ENCODE assay signal across 8 cellular contexts in genomic region chr13:49997935-49998334, GRCh38. TPM values are rescaled to one million over a fixed set of nuclear protein-coding genes. Genes with fewer than 3 reads are reported as not detected.
DNase-seq lines count a peak whose midpoint lies in the region; ATAC-seq, FAIRE-seq and TF ChIP-seq lines count a peak whose summit lies in the region.

No MANE protein-coding gene starts in this region.

- peaks cover 52% of the 10 kb centered on the region for H3K36me3 ChIP-seq in iPS-20b (ENCODE audit: insufficient read depth, low read depth, low read length)
- peaks cover 2 to 7% of the 10 kb centered on the region in 2 donors for H3K36me3 ChIP-seq in stomach smooth muscle (ENCODE audit: control insufficient read depth in 2 of 2, insufficient read depth in 2 of 2, low read length in 2 of 2)

- POLR2A ChIA-PET in activated CD4-positive, alpha-beta memory T cell treated with anti-CD3 and anti-CD28 coated beads, Interleukin-2, amount 10 ng/mL, durations not matched to agents 7 days and 5 days (lab: Charles Lee), result interaction anchor here (0.6 to 3.8 kb wide), 37 partner anchors 8 to 1071 kb away, joined by 3 to 136 read pairs (median 4); partner anchors contain the start of genes KCNRG, RNASEH2B and SPRYD7

- CTCF ChIA-PET in activated CD4-positive, alpha-beta memory T cell treated with anti-CD3 and anti-CD28 coated beads, Interleukin-2, amount 10 ng/mL, durations not matched to agents 7 days and 5 days (lab: Charles Lee), result interaction anchor here (0.7 to 3.5 kb wide), 37 partner anchors 9 to 1074 kb away, joined by 3 to 65 read pairs (median 4); partner anchors contain the start of genes CAB39L, SETDB2 and SPRYD7

- peaks cover 31% of the 10 kb centered on the region for H3K36me3 Mint-ChIP-seq in T-helper 2 cell treated with Interferon-gamma antibody and Interleukin-4, amounts not matched to agents 5 μg/mL and 100 μg/mL, for 36 hours (ENCODE audit: low read depth)
- H3K36me3 Mint-ChIP-seq in activated CD4-positive, alpha-beta memory T cell treated with anti-CD3 and anti-CD28 coated beads, Interleukin-2, amount 10 ng/mL, durations not matched to agents 7 days and 5 days (ENCODE audit: low read depth), result peaks cover 35% of the 10 kb centered on the region

- H3K4me3 ChIP-seq in iPS-20b (ENCODE audit: low read length), result peak overlapping the region; percentile 100
- peak overlapping the region; percentile 78 to 89 for H3K4me3 ChIP-seq in stomach smooth muscle (ENCODE audit: low read length in 2 of 2)

- no peak for ATAC-seq in left lobe of liver

- H3K4me1 ChIP-seq in iPS-20b (ENCODE audit: insufficient read depth, low read length) (peaks cover 25% of the 10 kb centered on the region; the same call in 1 of the 2 replicates), stomach smooth muscle (ENCODE audit: control insufficient read depth, insufficient read depth, low read length) (peaks cover 9% of the 10 kb centered on the region)

- H3K27ac ChIP-seq in iPS-20b (ENCODE audit: low read length), result peak overlapping the region; percentile 92
- H3K27ac ChIP-seq in stomach smooth muscle (ENCODE audit: low read length), result peak overlapping the region; percentile 96

- no peaks in the 10 kb centered on the region for H3K27me3 Mint-ChIP-seq in T-helper 2 cell treated with Interferon-gamma antibody and Interleukin-4, amounts not matched to agents 5 μg/mL and 100 μg/mL, for 36 hours (ENCODE audit: low read depth)
- H3K27me3 Mint-ChIP-seq in activated CD4-positive, alpha-beta memory T cell treated with anti-CD3 and anti-CD28 coated beads, Interleukin-2, amount 10 ng/mL, durations not matched to agents 7 days and 5 days, result no peaks in the 10 kb centered on the region

- no peak for TF ChIP-seq POLR2A in GM12891 (IDR thresholded peaks at IDR 0.05; ENCODE audit: low read depth, low read length)

- peak overlapping the region; percentile 84 for H3K4me3 Mint-ChIP-seq in T-helper 2 cell treated with Interferon-gamma antibody and Interleukin-4, amounts not matched to agents 5 μg/mL and 100 μg/mL, for 36 hours
- peak overlapping the region; percentile 75 for H3K4me3 Mint-ChIP-seq in activated CD4-positive, alpha-beta memory T cell treated with anti-CD3 and anti-CD28 coated beads, Interleukin-2, amount 10 ng/mL, durations not matched to agents 7 days and 5 days

- FAIRE-seq in GM12891 (lab: Jason Lieb, UNC), result no peak

- no peak for DNase-seq in T-helper 2 cell treated with Interferon-gamma antibody and Interleukin-4, amounts not matched to agents 5 μg/mL and 100 μg/mL, for 36 hours (ENCODE audit: low spot score)
- DNase-seq in T-helper 2 cell (no peak), GM12891 (ENCODE audit: insufficient read length, low spot score) (no peak), left lobe of liver (ENCODE audit: low spot score) (no peak)
- no peak for DNase-seq in activated CD4-positive, alpha-beta memory T cell treated with anti-CD3 and anti-CD28 coated beads, Interleukin-2, amount 10 ng/mL, durations not matched to agents 7 days and 5 days
- no peak for DNase-seq in stimulated activated CD4-positive, alpha-beta T cell treated with anti-CD3 and anti-CD28 coated beads, Interleukin-1b, Interleukin-23, amount 100 ng/mL, for 48 hours

- H3K4me1 Mint-ChIP-seq in T-helper 2 cell treated with Interferon-gamma antibody and Interleukin-4, amounts not matched to agents 5 μg/mL and 100 μg/mL, for 36 hours (ENCODE audit: low read depth), result peaks cover 28% of the 10 kb centered on the region
- H3K4me1 Mint-ChIP-seq in activated CD4-positive, alpha-beta memory T cell treated with anti-CD3 and anti-CD28 coated beads, Interleukin-2, amount 10 ng/mL, durations not matched to agents 7 days and 5 days, result peaks cover 37% of the 10 kb centered on the region

- H3K27ac Mint-ChIP-seq in T-helper 2 cell treated with Interferon-gamma antibody and Interleukin-4, amounts not matched to agents 5 μg/mL and 100 μg/mL, for 36 hours, result peak overlapping the region; percentile 82
- H3K27ac Mint-ChIP-seq in activated CD4-positive, alpha-beta memory T cell treated with anti-CD3 and anti-CD28 coated beads, Interleukin-2, amount 10 ng/mL, durations not matched to agents 7 days and 5 days, result peak overlapping the region; percentile 85

- H3K9ac ChIP-seq in iPS-20b (ENCODE audit: low read depth, low read length) (peak overlapping the region; percentile 99), stomach smooth muscle (ENCODE audit: low read length in 2 of 2) (peak overlapping the region; percentile 89 to 95)

- H3K27me3 ChIP-seq in iPS-20b (ENCODE audit: insufficient read depth, low read length) (peaks cover 7% of the 10 kb centered on the region; the same call in 1 of the 2 replicates), stomach smooth muscle (ENCODE audit: control insufficient read depth in 1 of 2, insufficient read depth in 2 of 2, low read length in 2 of 2) (no peaks in the 10 kb centered on the region)

- no peaks in the 10 kb centered on the region for H3K9me3 ChIP-seq in iPS-20b (ENCODE audit: insufficient read depth, low read depth, low read length)
- no peaks in the 10 kb centered on the region for H3K9me3 ChIP-seq in stomach smooth muscle (ENCODE audit: control insufficient read depth in 2 of 2, low read length in 2 of 2)

- H3K9me3 Mint-ChIP-seq in T-helper 2 cell treated with Interferon-gamma antibody and Interleukin-4, amounts not matched to agents 5 μg/mL and 100 μg/mL, for 36 hours, result no peaks in the 10 kb centered on the region
- no peaks in the 10 kb centered on the region for H3K9me3 Mint-ChIP-seq in activated CD4-positive, alpha-beta memory T cell treated with anti-CD3 and anti-CD28 coated beads, Interleukin-2, amount 10 ng/mL, durations not matched to agents 7 days and 5 days

TF ChIP-seq in GM12891, 5 proteins besides CTCF, POLR2A, EP300 and RAD21:
- TF ChIP-seq PAX5 (IDR thresholded peaks at IDR 0.05; ENCODE audit: insufficient read depth, low read length, severe bottlenecking) (no peak), TAF1 (IDR thresholded peaks at IDR 0.05; ENCODE audit: low read depth, low read length) (no peak), SPI1 (IDR thresholded peaks at IDR 0.05; ENCODE audit: low read depth, low read length) (no peak), POLR2AphosphoS5 (IDR thresholded peaks at IDR 0.05; ENCODE audit: low read depth, low read length) (no peak), POU2F2 (IDR thresholded peaks at IDR 0.05; ENCODE audit: low read depth, low read length) (no peak)

RNA-seq across cellular contexts. Expression of gene TRIM13, which starts 1.1 kb away (rescaled TPM):
- total RNA-seq in activated CD4-positive, alpha-beta memory T cell treated with anti-CD3 and anti-CD28 coated beads, Interleukin-2, amount 10 ng/mL, durations not matched to agents 7 days and 5 days, result 10 to 100 TPM; 13.2 to 17.4 TPM
- 16.2 TPM for polyA plus RNA-seq in GM12891 (2012; ENCODE audit: low read depth, missing spikeins)
- 5.9 TPM for total RNA-seq in left lobe of liver

RNA-seq across cellular contexts. Expression of gene KCNRG, which starts 17.3 kb away (rescaled TPM):
- under 1 TPM; 0.30 to 0.65 TPM for total RNA-seq in activated CD4-positive, alpha-beta memory T cell treated with anti-CD3 and anti-CD28 coated beads, Interleukin-2, amount 10 ng/mL, durations not matched to agents 7 days and 5 days
- polyA plus RNA-seq in GM12891 (2012; ENCODE audit: low read depth, missing spikeins), result 0.35 TPM
- not detected for total RNA-seq in left lobe of liver
